In genomic region chr1:202348005-202348508, GRCh38 we compare ENCODE assay signal across 8 cellular contexts.
A peak's percentile ranks its signal among the peaks of the same experiment; 100 is the strongest.
DNase-seq lines count a peak whose midpoint lies in the region; ATAC-seq lines count a peak whose summit lies in the region.

No MANE protein-coding gene starts in this region.

- H3K4me3 ChIP-seq in SK-N-MC, result peak overlapping the region; percentile 89
- H3K4me3 ChIP-seq in iPS-20b (ENCODE audit: low read length), result peak overlapping the region; percentile 51

- no peaks in the 10 kb centered on the region for H3K9me3 Mint-ChIP-seq in activated T-cell treated with anti-CD3 and anti-CD28 coated beads, Interleukin-2, amount 50 U/mL, for 24 hours

- ATAC-seq in HG03108 (IDR thresholded peaks at IDR 0.05; ENCODE audit: unreplicated experiment), result no peak

- peaks cover 34% of the 10 kb centered on the region for H3K4me1 Mint-ChIP-seq in activated T-cell treated with anti-CD3 and anti-CD28 coated beads, Interleukin-2, amount 50 U/mL, for 24 hours (ENCODE audit: low read depth)

- no peaks in the 10 kb centered on the region for H3K27me3 ChIP-seq in iPS-20b (ENCODE audit: insufficient read depth, low read length)

- peak overlapping the region; percentile 95 for H3K27ac Mint-ChIP-seq in activated T-cell treated with anti-CD3 and anti-CD28 coated beads, Interleukin-2, amount 50 U/mL, for 24 hours

- no peaks in the 10 kb centered on the region for H3K27me3 Mint-ChIP-seq in activated T-cell treated with anti-CD3 and anti-CD28 coated beads, Interleukin-2, amount 50 U/mL, for 24 hours

- H3K36me3 ChIP-seq in SK-N-MC (ENCODE audit: insufficient read depth, low read length), result no peaks in the 10 kb centered on the region
- H3K36me3 ChIP-seq in iPS-20b (ENCODE audit: insufficient read depth, low read depth, low read length), result no peaks in the 10 kb centered on the region

- H3K9ac ChIP-seq in SK-N-MC (ENCODE audit: insufficient read length), result peak overlapping the region; percentile 80
- H3K9ac ChIP-seq in iPS-20b (ENCODE audit: low read depth, low read length), result no peak overlapping the region

- peaks cover 8% of the 10 kb centered on the region; the same call in 1 of the 2 replicates for H3K4me1 ChIP-seq in iPS-20b (ENCODE audit: insufficient read depth, low read length)

- H3K27ac ChIP-seq in SK-N-MC (peak overlapping the region; percentile 27; the same call in 1 of the 2 replicates), iPS-20b (ENCODE audit: low read length) (no peak overlapping the region), substantia nigra (ENCODE audit: low read depth, low read length, poor library complexity, severe bottlenecking) (peak overlapping the region; percentile 51)

- peak overlapping the region; percentile 94 for H3K4me3 Mint-ChIP-seq in activated T-cell treated with anti-CD3 and anti-CD28 coated beads, Interleukin-2, amount 50 U/mL, for 24 hours

- H3K9me3 ChIP-seq in SK-N-MC (ENCODE audit: low read depth, low read length) (no peaks in the 10 kb centered on the region), iPS-20b (ENCODE audit: insufficient read depth, low read depth, low read length) (no peaks in the 10 kb centered on the region)

- no peak for DNase-seq in activated T-cell treated with anti-CD3 and anti-CD28 coated beads, Interleukin-2, amount 50 U/mL, for 24 hours
- DNase-seq in activated T-cell treated with anti-CD3 and anti-CD28 coated beads, Interleukin-2, amount 50 U/mL, for 48 hours, result no peak
- no peak for DNase-seq in SK-N-MC (ENCODE audit: low read depth, low spot score)
- no peak for DNase-seq in substantia nigra (lab: John Stamatoyannopoulos, UW)
- DNase-seq in RKO (ENCODE audit: low spot score), result no peak
- DNase-seq in DMS114 treated with DMSO at 0.1 percent for 48 hours (lab: John Stamatoyannopoulos, UW; ENCODE audit: unreplicated experiment), result no peak

- H3K36me3 Mint-ChIP-seq in activated T-cell treated with anti-CD3 and anti-CD28 coated beads, Interleukin-2, amount 50 U/mL, for 24 hours (ENCODE audit: low read depth), result peaks cover 8% of the 10 kb centered on the region
